Comparison of ENCODE assay signal across 12 cellular contexts in the genomic region with DNA sequence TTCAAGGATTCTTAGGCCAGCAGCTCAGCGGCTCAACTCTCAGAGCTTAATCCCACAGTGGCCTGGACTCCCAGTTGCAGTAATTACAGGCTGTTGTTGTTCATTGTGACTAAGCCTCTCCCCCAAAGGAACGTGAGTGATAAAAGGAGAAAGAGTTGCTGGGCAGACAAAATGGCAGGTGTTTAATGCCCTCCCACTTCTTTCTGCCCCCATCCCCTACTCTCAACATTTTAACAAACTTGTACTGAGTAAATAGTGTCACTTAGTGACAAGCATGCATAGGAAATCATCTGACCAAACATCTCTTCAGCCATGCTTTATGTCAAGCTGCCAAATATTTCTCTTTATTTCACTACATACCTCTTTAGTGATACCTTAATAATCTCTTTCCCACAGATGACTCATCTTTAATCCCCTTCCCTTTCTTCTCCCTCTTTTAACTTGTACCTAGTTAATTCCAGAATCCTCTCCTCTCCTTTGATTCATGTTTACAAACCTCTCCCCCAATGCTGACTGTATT. TPM values are rescaled to one million over a fixed set of nuclear protein-coding genes. Genes with fewer than 3 reads are reported as not detected.
A peak's percentile ranks its signal among the peaks of the same experiment; 100 is the strongest.
DNase-seq lines count a peak whose midpoint lies in the region; ATAC-seq and TF ChIP-seq lines count a peak whose summit lies in the region.
"Had no signal": no experiment of that assay in that cellular context is flagged by ENCODE, and none has a peak within 500 bp of the region (broad histone marks: within the 10 kb centered on the region; RNA-seq: fewer than 3 reads in every experiment).

No MANE protein-coding gene starts in this region.

- H3K4me1 Mint-ChIP-seq in MCF 10A (ENCODE audit: insufficient read depth, unreplicated experiment), result peaks cover 8% of the 10 kb centered on the region
- H3K4me1 Mint-ChIP-seq: memory B cell had no signal

- in situ Hi-C loops in mammary epithelial cell (cut with MboI; ENCODE audit: low sequenced_read_pairs in 2 of 2), result no loop called here

- ATAC-seq in RWPE2 (ENCODE audit: low read depth) (peak; percentile 84), left ventricle myocardium superior (no peak)
- ATAC-seq: gastroesophageal sphincter, right lobe of liver had no signal

- POLR2A ChIA-PET in MCF 10A (lab: Yijun Ruan, JAX), result interaction anchor here (0.6 kb wide), 1 partner anchor 47 kb away, joined by 3 read pairs; no protein-coding TSS in a partner anchor

- no peaks in the 10 kb centered on the region for H3K9me3 Mint-ChIP-seq in MCF 10A (ENCODE audit: unreplicated experiment)
- H3K9me3 Mint-ChIP-seq: memory B cell had no signal

- BruUV-seq in mammary epithelial cell (replicated peaks; lab: Mats Ljungman, UMichigan) (no TSS peak), MCF 10A (replicated peaks; lab: Mats Ljungman, UMichigan) (no TSS peak)

- no peaks in the 10 kb centered on the region for H3K36me3 ChIP-seq in mammary epithelial cell (ENCODE audit: insufficient read depth, low read length)
- no peaks in the 10 kb centered on the region for H3K36me3 ChIP-seq in RWPE2 (ENCODE audit: low read depth)
- H3K36me3 ChIP-seq in suprapubic skin, result no peaks in the 10 kb centered on the region
- H3K36me3 ChIP-seq: gastroesophageal sphincter, right lobe of liver, upper lobe of left lung had no signal

- TF ChIP-seq POLR2A in suprapubic skin (IDR thresholded peaks at IDR 0.05), result no peak

- H3K4me1 ChIP-seq in mammary epithelial cell (ENCODE audit: insufficient read depth, low read length) (no peaks in the 10 kb centered on the region), RWPE2 (ENCODE audit: insufficient read depth, poor library complexity, severe bottlenecking) (peaks cover 8% of the 10 kb centered on the region), suprapubic skin (no peaks in the 10 kb centered on the region)
- H3K4me1 ChIP-seq: right lobe of liver had no signal

- H3K4me3 ChIP-seq in mammary epithelial cell (replicated peaks in 1 of 3; ENCODE audit: insufficient read depth in 1 of 3, low read depth in 2 of 3, low read length in 3 of 3) (no peak overlapping the region), RWPE2 (ENCODE audit: severe bottlenecking) (no peak overlapping the region), suprapubic skin (no peak overlapping the region)
- H3K4me3 ChIP-seq: gastroesophageal sphincter, right lobe of liver, upper lobe of left lung had no signal

- dilution Hi-C loops in mammary epithelial cell (cut with HindIII; ENCODE audit: low sequenced_read_pairs), result no loop called here

- H3K27ac Mint-ChIP-seq in MCF 10A (ENCODE audit: low read depth, unreplicated experiment), result no peak overlapping the region
- H3K27ac Mint-ChIP-seq: memory B cell had no signal

- H2AFZ ChIP-seq in mammary epithelial cell (ENCODE audit: low read depth, low read length), result peak overlapping the region; percentile 4

- H3K9me3 ChIP-seq in mammary epithelial cell (replicated peaks; ENCODE audit: insufficient read depth, low read length) (no peaks in the 10 kb centered on the region), RWPE2 (ENCODE audit: severe bottlenecking) (no peaks in the 10 kb centered on the region), suprapubic skin (no peaks in the 10 kb centered on the region)
- H3K9me3 ChIP-seq: gastroesophageal sphincter, right lobe of liver had no signal

- H3K27ac ChIP-seq in mammary epithelial cell (ENCODE audit: insufficient read depth, low read depth, low read length), result no peak overlapping the region
- no peak overlapping the region for H3K27ac ChIP-seq in RWPE2 (ENCODE audit: poor library complexity, severe bottlenecking)
- no peak overlapping the region for H3K27ac ChIP-seq in suprapubic skin
- H3K27ac ChIP-seq: gastroesophageal sphincter, right lobe of liver, upper lobe of left lung had no signal

- TF ChIP-seq EP300 in suprapubic skin (IDR thresholded peaks at IDR 0.05), result no peak

- no peak overlapping the region for H3K9ac ChIP-seq in mammary epithelial cell (ENCODE audit: insufficient read depth, low read length)

- no peaks in the 10 kb centered on the region for H3K79me2 ChIP-seq in mammary epithelial cell (ENCODE audit: insufficient read depth, low read length)

- H3K27me3 Mint-ChIP-seq in MCF 10A (ENCODE audit: insufficient read depth, unreplicated experiment), result no peaks in the 10 kb centered on the region

- intact Hi-C loops in mammary epithelial cell (cut with micrococcal nuclease) (no loop called here), MCF 10A (cut with micrococcal nuclease) (no loop called here), left ventricle myocardium superior (cut with micrococcal nuclease) (no loop called here)

- no peaks in the 10 kb centered on the region for H4K20me1 ChIP-seq in mammary epithelial cell (ENCODE audit: insufficient read depth, low read length)

- CTCF ChIA-PET in mammary epithelial cell (lab: Charles Lee; ENCODE audit: low non-redundant PET), result no interaction called here
- CTCF ChIA-PET in MCF 10A (lab: Yijun Ruan, JAX), result interaction anchor here (0.6 kb wide), 1 partner anchor 1332 kb away, joined by 3 read pairs; no protein-coding TSS in a partner anchor

- 95% methylated on average over 2 of the region's 2 CpGs for WGBS in mammary epithelial cell (ENCODE audit: low coverage, missing lambda C conversion rate)
- 35% methylated on average over 2 of the region's 2 CpGs for WGBS in suprapubic skin

- no peak overlapping the region for H3K4me3 Mint-ChIP-seq in MCF 10A (ENCODE audit: unreplicated experiment)
- H3K4me3 Mint-ChIP-seq: memory B cell had no signal

- TF ChIP-seq CTCF in mammary epithelial cell (conservative IDR thresholded peaks at IDR 0.05 in 1 of 2, IDR thresholded peaks at IDR 0.05 in 1 of 2; ENCODE audit: extremely low read depth in 1 of 2, insufficient read depth in 1 of 2, low read depth in 1 of 2, low read length in 2 of 2) (no peak), MCF 10A (IDR thresholded peaks at IDR 0.05; ENCODE audit: unreplicated experiment) (no peak), RWPE2 (IDR thresholded peaks at IDR 0.05; ENCODE audit: poor library complexity, severe bottlenecking) (no peak), suprapubic skin (IDR thresholded peaks at IDR 0.05) (no peak)

- H3K27me3 ChIP-seq in mammary epithelial cell (ENCODE audit: insufficient read depth, low read length) (no peaks in the 10 kb centered on the region), RWPE2 (ENCODE audit: insufficient read depth, poor library complexity, severe bottlenecking) (no peaks in the 10 kb centered on the region), suprapubic skin (no peaks in the 10 kb centered on the region)
- H3K27me3 ChIP-seq: gastroesophageal sphincter, right lobe of liver, upper lobe of left lung had no signal

- no peak overlapping the region for H3K4me2 ChIP-seq in mammary epithelial cell (ENCODE audit: insufficient read depth, low read depth, low read length)

- DNase-seq in mammary epithelial cell (peak; percentile 36), MCF 10A (ENCODE audit: unreplicated experiment) (no peak), RWPE2 (ENCODE audit: low spot score) (no peak), glomerular visceral epithelial cell (ENCODE audit: extremely low spot score) (peak; percentile 4), suprapubic skin (ENCODE audit: low spot score in 2 of 2) (no peak), NCI-H2029 (lab: John Stamatoyannopoulos, UW) (no peak), left ventricle myocardium superior (no peak)
- DNase-seq in stimulated activated CD4-positive, alpha-beta T cell treated with anti-CD3 and anti-CD28 coated beads, Interleukin-4, amount 100 ng/mL, for 24 hours, result no peak
- DNase-seq: right lobe of liver, upper lobe of left lung had no signal

- H3K36me3 Mint-ChIP-seq in MCF 10A (ENCODE audit: insufficient read depth, unreplicated experiment), result no peaks in the 10 kb centered on the region
- H3K36me3 Mint-ChIP-seq: memory B cell had no signal

RNA-seq across cellular contexts. Expression of gene MTERF1, which starts 12.4 kb away (rescaled TPM):
- 10 to 100 TPM; 11.1 to 16.5 TPM for total RNA-seq in mammary epithelial cell
- polyA plus RNA-seq in mammary epithelial cell, result 5.3 TPM
- polyA minus RNA-seq in mammary epithelial cell, result 30.5 TPM
- 12.9 and 17.6 TPM in 2 replicates for total RNA-seq in MCF 10A (2022)
- 10 to 100 TPM in 1 of 4 donors, 1 to 10 TPM in 3; 4.0 to 10.3 (median 6.8) TPM for total RNA-seq in suprapubic skin
- total RNA-seq in left ventricle myocardium superior, result 10.1 TPM

RNA-seq across cellular contexts. Expression of gene AKAP9, which starts 47.8 kb away (rescaled TPM):
- 10 to 100 TPM; 34.8 to 42.1 TPM for total RNA-seq in mammary epithelial cell
- polyA plus RNA-seq in mammary epithelial cell, result 7.1 TPM
- polyA minus RNA-seq in mammary epithelial cell, result 17.8 TPM
- total RNA-seq in MCF 10A (2022), result 36.8 and 39.2 TPM in 2 replicates
- total RNA-seq in suprapubic skin, result 100 to 1,000 TPM in 1 of 4 donors, 10 to 100 TPM in 3; 49.4 to 192 (median 68.0) TPM
- 55.2 TPM for total RNA-seq in left ventricle myocardium superior

Comparison
In these comparisons a context has a peak if more than half of its experiments do, and no peak if none do; other contexts are left out.
1. DNase-seq: peak in mammary epithelial cell (single experiment) and glomerular visceral epithelial cell (single experiment); none in MCF 10A (single experiment), RWPE2 (single experiment), suprapubic skin (0 of 2), NCI-H2029 (single experiment), left ventricle myocardium superior (single experiment) and stimulated activated CD4-positive, alpha-beta T cell treated with anti-CD3 and anti-CD28 coated beads, Interleukin-4, amount 100 ng/mL, for 24 hours (single experiment).